Comparison of ENCODE assay signal across 2 cellular contexts in the genomic region with DNA sequence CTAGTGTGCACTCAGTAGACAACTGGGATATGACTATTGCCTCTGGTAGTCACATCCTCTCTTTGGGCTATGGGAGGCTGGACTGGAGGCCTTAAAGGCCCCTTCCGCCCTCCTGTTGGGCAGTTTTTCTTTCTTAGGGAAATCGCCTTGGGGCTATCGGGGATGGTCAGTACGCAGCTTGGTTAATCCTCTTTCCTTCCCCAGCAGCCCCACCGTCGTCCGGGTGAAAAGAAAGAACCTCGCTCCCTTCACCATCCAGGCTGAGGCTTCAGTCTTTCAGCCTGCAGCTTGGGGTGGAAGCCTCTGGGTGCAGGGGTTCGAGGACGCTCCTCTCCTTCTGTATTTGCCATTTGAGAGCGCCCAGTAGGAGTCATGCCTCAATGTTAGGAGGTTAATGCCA.
TF ChIP-seq lines count a peak whose summit lies in the region.

No MANE protein-coding gene starts in this region.

TF ChIP-seq in SK-N-SH, 30 proteins besides CTCF, POLR2A, EP300 and RAD21 (continued from another document):
- TF ChIP-seq, protein P1, sequence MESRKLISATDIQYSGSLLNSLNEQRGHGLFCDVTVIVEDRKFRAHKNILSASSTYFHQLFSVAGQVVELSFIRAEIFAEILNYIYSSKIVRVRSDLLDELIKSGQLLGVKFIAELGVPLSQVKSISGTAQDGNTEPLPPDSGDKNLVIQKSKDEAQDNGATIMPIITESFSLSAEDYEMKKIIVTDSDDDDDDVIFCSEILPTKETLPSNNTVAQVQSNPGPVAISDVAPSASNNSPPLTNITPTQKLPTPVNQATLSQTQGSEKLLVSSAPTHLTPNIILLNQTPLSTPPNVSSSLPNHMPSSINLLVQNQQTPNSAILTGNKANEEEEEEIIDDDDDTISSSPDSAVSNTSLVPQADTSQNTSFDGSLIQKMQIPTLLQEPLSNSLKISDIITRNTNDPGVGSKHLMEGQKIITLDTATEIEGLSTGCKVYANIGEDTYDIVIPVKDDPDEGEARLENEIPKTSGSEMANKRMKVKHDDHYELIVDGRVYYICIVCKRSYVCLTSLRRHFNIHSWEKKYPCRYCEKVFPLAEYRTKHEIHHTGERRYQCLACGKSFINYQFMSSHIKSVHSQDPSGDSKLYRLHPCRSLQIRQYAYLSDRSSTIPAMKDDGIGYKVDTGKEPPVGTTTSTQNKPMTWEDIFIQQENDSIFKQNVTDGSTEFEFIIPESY (IDR thresholded peaks at IDR 0.05; ENCODE audit: borderline replicate concordance, low read depth), result no peak
- TF ChIP-seq RFX5 (IDR thresholded peaks at IDR 0.05; ENCODE audit: low read length), result no peak
- no peak for TF ChIP-seq NRF1 (IDR thresholded peaks at IDR 0.05; ENCODE audit: low read depth, low read length)
- TF ChIP-seq YY1 (IDR thresholded peaks at IDR 0.05; ENCODE audit: low read depth), result no peak
- no peak for TF ChIP-seq MXI1 (IDR thresholded peaks at IDR 0.05; ENCODE audit: low read depth, low read length)

TF ChIP-seq in SK-N-SH treated with all-trans-retinoic acid at 6 μM for 48 hours, 23 proteins besides CTCF, POLR2A, EP300 and RAD21 (continued from another document):
- TF ChIP-seq, protein P2, sequence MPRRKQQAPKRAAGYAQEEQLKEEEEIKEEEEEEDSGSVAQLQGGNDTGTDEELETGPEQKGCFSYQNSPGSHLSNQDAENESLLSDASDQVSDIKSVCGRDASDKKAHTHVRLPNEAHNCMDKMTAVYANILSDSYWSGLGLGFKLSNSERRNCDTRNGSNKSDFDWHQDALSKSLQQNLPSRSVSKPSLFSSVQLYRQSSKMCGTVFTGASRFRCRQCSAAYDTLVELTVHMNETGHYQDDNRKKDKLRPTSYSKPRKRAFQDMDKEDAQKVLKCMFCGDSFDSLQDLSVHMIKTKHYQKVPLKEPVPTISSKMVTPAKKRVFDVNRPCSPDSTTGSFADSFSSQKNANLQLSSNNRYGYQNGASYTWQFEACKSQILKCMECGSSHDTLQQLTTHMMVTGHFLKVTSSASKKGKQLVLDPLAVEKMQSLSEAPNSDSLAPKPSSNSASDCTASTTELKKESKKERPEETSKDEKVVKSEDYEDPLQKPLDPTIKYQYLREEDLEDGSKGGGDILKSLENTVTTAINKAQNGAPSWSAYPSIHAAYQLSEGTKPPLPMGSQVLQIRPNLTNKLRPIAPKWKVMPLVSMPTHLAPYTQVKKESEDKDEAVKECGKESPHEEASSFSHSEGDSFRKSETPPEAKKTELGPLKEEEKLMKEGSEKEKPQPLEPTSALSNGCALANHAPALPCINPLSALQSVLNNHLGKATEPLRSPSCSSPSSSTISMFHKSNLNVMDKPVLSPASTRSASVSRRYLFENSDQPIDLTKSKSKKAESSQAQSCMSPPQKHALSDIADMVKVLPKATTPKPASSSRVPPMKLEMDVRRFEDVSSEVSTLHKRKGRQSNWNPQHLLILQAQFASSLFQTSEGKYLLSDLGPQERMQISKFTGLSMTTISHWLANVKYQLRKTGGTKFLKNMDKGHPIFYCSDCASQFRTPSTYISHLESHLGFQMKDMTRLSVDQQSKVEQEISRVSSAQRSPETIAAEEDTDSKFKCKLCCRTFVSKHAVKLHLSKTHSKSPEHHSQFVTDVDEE (CRISPR knock-in tag; IDR thresholded peaks at IDR 0.05), result no peak
- TF ChIP-seq ZFP30 (CRISPR knock-in tag; IDR thresholded peaks at IDR 0.05) (no peak), PPARA (CRISPR knock-in tag; IDR thresholded peaks at IDR 0.05; ENCODE audit: borderline replicate concordance) (no peak), TOX (CRISPR knock-in tag; IDR thresholded peaks at IDR 0.05; ENCODE audit: borderline replicate concordance) (no peak), ISL1 (CRISPR knock-in tag; IDR thresholded peaks at IDR 0.05) (no peak), ESRRG (CRISPR knock-in tag; IDR thresholded peaks at IDR 0.05) (no peak), SNAI2 (CRISPR knock-in tag; IDR thresholded peaks at IDR 0.05) (no peak), BACH2 (CRISPR knock-in tag; IDR thresholded peaks at IDR 0.05; ENCODE audit: borderline replicate concordance) (no peak), TCF4 (CRISPR knock-in tag; IDR thresholded peaks at IDR 0.05; ENCODE audit: borderline replicate concordance) (no peak), ARNTL (CRISPR knock-in tag; IDR thresholded peaks at IDR 0.05; ENCODE audit: borderline replicate concordance, low read depth) (no peak), ZC3H10 (CRISPR knock-in tag; IDR thresholded peaks at IDR 0.05) (no peak), GLIS3 (CRISPR knock-in tag; IDR thresholded peaks at IDR 0.05) (no peak), RARB (CRISPR knock-in tag; IDR thresholded peaks at IDR 0.05) (no peak)
- TF ChIP-seq, protein P3, sequence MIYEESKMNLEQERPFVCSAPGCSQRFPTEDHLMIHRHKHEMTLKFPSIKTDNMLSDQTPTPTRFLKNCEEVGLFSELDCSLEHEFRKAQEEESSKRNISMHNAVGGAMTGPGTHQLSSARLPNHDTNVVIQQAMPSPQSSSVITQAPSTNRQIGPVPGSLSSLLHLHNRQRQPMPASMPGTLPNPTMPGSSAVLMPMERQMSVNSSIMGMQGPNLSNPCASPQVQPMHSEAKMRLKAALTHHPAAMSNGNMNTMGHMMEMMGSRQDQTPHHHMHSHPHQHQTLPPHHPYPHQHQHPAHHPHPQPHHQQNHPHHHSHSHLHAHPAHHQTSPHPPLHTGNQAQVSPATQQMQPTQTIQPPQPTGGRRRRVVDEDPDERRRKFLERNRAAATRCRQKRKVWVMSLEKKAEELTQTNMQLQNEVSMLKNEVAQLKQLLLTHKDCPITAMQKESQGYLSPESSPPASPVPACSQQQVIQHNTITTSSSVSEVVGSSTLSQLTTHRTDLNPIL (CRISPR knock-in tag; IDR thresholded peaks at IDR 0.05; ENCODE audit: low read depth), result no peak
- TF ChIP-seq, protein P4, sequence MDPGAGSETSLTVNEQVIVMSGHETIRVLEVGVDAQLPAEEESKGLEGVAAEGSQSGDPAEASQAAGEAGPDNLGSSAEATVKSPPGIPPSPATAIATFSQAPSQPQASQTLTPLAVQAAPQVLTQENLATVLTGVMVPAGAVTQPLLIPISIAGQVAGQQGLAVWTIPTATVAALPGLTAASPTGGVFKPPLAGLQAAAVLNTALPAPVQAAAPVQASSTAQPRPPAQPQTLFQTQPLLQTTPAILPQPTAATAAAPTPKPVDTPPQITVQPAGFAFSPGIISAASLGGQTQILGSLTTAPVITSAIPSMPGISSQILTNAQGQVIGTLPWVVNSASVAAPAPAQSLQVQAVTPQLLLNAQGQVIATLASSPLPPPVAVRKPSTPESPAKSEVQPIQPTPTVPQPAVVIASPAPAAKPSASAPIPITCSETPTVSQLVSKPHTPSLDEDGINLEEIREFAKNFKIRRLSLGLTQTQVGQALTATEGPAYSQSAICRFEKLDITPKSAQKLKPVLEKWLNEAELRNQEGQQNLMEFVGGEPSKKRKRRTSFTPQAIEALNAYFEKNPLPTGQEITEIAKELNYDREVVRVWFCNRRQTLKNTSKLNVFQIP (CRISPR knock-in tag; IDR thresholded peaks at IDR 0.05; ENCODE audit: borderline replicate concordance, low read depth), result no peak
- TF ChIP-seq, protein P5, sequence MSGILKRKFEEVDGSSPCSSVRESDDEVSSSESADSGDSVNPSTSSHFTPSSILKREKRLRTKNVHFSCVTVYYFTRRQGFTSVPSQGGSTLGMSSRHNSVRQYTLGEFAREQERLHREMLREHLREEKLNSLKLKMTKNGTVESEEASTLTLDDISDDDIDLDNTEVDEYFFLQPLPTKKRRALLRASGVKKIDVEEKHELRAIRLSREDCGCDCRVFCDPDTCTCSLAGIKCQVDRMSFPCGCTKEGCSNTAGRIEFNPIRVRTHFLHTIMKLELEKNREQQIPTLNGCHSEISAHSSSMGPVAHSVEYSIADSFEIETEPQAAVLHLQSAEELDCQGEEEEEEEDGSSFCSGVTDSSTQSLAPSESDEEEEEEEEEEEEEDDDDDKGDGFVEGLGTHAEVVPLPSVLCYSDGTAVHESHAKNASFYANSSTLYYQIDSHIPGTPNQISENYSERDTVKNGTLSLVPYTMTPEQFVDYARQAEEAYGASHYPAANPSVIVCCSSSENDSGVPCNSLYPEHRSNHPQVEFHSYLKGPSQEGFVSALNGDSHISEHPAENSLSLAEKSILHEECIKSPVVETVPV (CRISPR knock-in tag; IDR thresholded peaks at IDR 0.05), result no peak
